13 cellular contexts compared by ENCODE assay signal in genomic region chr2:131154647-131155046, GRCh38. TPM values are rescaled to one million over a fixed set of nuclear protein-coding genes. Genes with fewer than 3 reads are reported as not detected.
DNase-seq lines count a peak whose midpoint lies in the region; ATAC-seq, FAIRE-seq and TF ChIP-seq lines count a peak whose summit lies in the region.
"Had no signal": no experiment of that assay in that cellular context is flagged by ENCODE, and none has a peak within 500 bp of the region (broad histone marks: within the 10 kb centered on the region; RNA-seq: fewer than 3 reads in every experiment).

No MANE protein-coding gene starts in this region.

- H3K4me1 Mint-ChIP-seq in naive thymus-derived CD4-positive, alpha-beta T cell, result peaks cover 5 to 25% (median 16%) of the 10 kb centered on the region in 7 donors

- H2BK120ac ChIP-seq in IMR-90 (ENCODE audit: low read depth, low read length), result no peak overlapping the region
- no peak overlapping the region for H2BK120ac ChIP-seq in H1 (replicated peaks; ENCODE audit: low read depth, low read length)

- TF ChIP-seq CTCF in IMR-90 (conservative IDR thresholded peaks at IDR 0.05; ENCODE audit: low read depth, low read length) (no peak), H1 (IDR thresholded peaks at IDR 0.05; ENCODE audit: control extremely low read depth in 1 of 3, insufficient read depth in 1 of 3, low read depth in 1 of 3, low read length in 3 of 3) (no peak), lower leg skin (IDR thresholded peaks at IDR 0.05) (no peak)

- H3K27ac ChIP-seq in IMR-90 (ENCODE audit: insufficient read depth, low read length) (no peak overlapping the region), H1 (ENCODE audit: low read depth, low read length) (no peak overlapping the region)
- H3K27ac ChIP-seq in naive thymus-derived CD4-positive, alpha-beta T cell (ENCODE audit: low read depth, low read length), result no peak overlapping the region
- H3K27ac ChIP-seq: C4-2B, Peyer's patch, SJSA1 had no signal

- no peak overlapping the region for H2BK12ac ChIP-seq in H1 (ENCODE audit: low read depth, low read length)

- TF ChIP-seq EP300 in H1 (IDR thresholded peaks at IDR 0.05; ENCODE audit: borderline replicate concordance in 1 of 2, low read depth in 2 of 2, low read length in 2 of 2), result no peak

- no peaks in the 10 kb centered on the region for H3K79me2 ChIP-seq in H1 (ENCODE audit: control insufficient read depth in 1 of 2, insufficient read depth in 2 of 2, low read length in 2 of 2)

- H2BK15ac ChIP-seq in IMR-90 (ENCODE audit: low read depth, low read length), result no peak overlapping the region
- no peak overlapping the region for H2BK15ac ChIP-seq in H1 (ENCODE audit: low read length)

- TF ChIP-seq RAD21 in IMR-90 (IDR thresholded peaks at IDR 0.05; ENCODE audit: low read length) (no peak), H1 (IDR thresholded peaks at IDR 0.05 in 1 of 2, conservative IDR thresholded peaks at IDR 0.05 in 1 of 2; ENCODE audit: low read depth in 2 of 2, low read length in 2 of 2) (no peak)

- H2AK9ac ChIP-seq in IMR-90 (replicated peaks; ENCODE audit: low read depth, low read length, poor library complexity), result peak overlapping the region; percentile 44

- no peaks in the 10 kb centered on the region for H3K23me2 ChIP-seq in H1 (ENCODE audit: low read depth, low read length)

- POLR2A ChIA-PET in IMR-90 (lab: Charles Lee; ENCODE audit: unreplicated experiment) (no interaction called here), H1 (lab: Charles Lee; ENCODE audit: partially characterized antibody) (interaction anchor here (1.0 to 1.5 kb wide), 2 partner anchors 10 to 339 kb away, joined by 3 to 4 read pairs; no protein-coding TSS in a partner anchor)
- POLR2A ChIA-PET in naive thymus-derived CD4-positive, alpha-beta T cell (lab: Charles Lee), result no interaction called here

- H3K18ac ChIP-seq in IMR-90 (ENCODE audit: low read depth, low read length) (no peak overlapping the region), H1 (ENCODE audit: extremely low read depth, low read length) (no peak overlapping the region; the same call in 1 of the 2 replicates)

- H3K79me1 ChIP-seq in IMR-90 (ENCODE audit: low read depth in 1 of 2, low read length in 2 of 2) (no peaks in the 10 kb centered on the region), H1 (ENCODE audit: low read depth, low read length) (no peaks in the 10 kb centered on the region)

- H3K9me3 Mint-ChIP-seq in naive thymus-derived CD4-positive, alpha-beta T cell, result no peaks in the 10 kb centered on the region

- H4K20me1 ChIP-seq in IMR-90 (ENCODE audit: insufficient read depth, low read length), result no peaks in the 10 kb centered on the region
- H4K20me1 ChIP-seq in H1 (replicated peaks in 1 of 2; ENCODE audit: control insufficient read depth in 1 of 2, insufficient read depth in 2 of 2, low read length in 2 of 2), result peaks cover 0 to 1% of the 10 kb centered on the region in 2 experiments

- FAIRE-seq in H1 (lab: Jason Lieb, UNC), result no peak
- FAIRE-seq: D721Med had no signal

- no peak overlapping the region for H4K5ac ChIP-seq in IMR-90 (ENCODE audit: low read depth, low read length)
- H4K5ac ChIP-seq in H1 (ENCODE audit: insufficient read length, low read depth, low read length), result no peak overlapping the region

- H3K9me1 ChIP-seq in IMR-90 (ENCODE audit: insufficient read depth, low read length), result no peaks in the 10 kb centered on the region

- TF ChIP-seq POLR2A in IMR-90 (IDR thresholded peaks at IDR 0.05; ENCODE audit: low read depth, low read length) (no peak), H1 (IDR thresholded peaks at IDR 0.05; ENCODE audit: control extremely low read depth in 1 of 2, low read depth in 2 of 2, low read length in 2 of 2) (no peak), lower leg skin (IDR thresholded peaks at IDR 0.05) (no peak)

- H3K27me3 ChIP-seq in IMR-90 (ENCODE audit: control insufficient read depth, insufficient read depth, low read length) (no peaks in the 10 kb centered on the region; the same call in 1 of the 2 replicates), H1 (replicated peaks in 1 of 4; ENCODE audit: control insufficient read depth in 3 of 4, extremely low read depth in 1 of 4, insufficient read depth in 3 of 4, low read length in 3 of 4) (no peaks in the 10 kb centered on the region)
- H3K27me3 ChIP-seq in naive thymus-derived CD4-positive, alpha-beta T cell (ENCODE audit: control insufficient read depth in 2 of 2, insufficient read depth in 2 of 2, low read length in 2 of 2), result no peaks in the 10 kb centered on the region
- H3K27me3 ChIP-seq: Peyer's patch, SJSA1 had no signal

- no peak overlapping the region for H3K4me3 ChIP-seq in IMR-90 (ENCODE audit: insufficient read depth, low read depth, low read length)
- H3K4me3 ChIP-seq in H1 (ENCODE audit: extremely low read depth in 1 of 4, insufficient read depth in 2 of 4, low read depth in 3 of 4, low read length in 4 of 4), result no peak overlapping the region
- no peak overlapping the region for H3K4me3 ChIP-seq in lower leg skin (ENCODE audit: low read depth, poor library complexity, severe bottlenecking)
- H3K4me3 ChIP-seq in naive thymus-derived CD4-positive, alpha-beta T cell (ENCODE audit: low read length), result no peak overlapping the region
- H3K4me3 ChIP-seq: K562, Peyer's patch, SJSA1 had no signal

- H2AK5ac ChIP-seq in IMR-90 (ENCODE audit: low read depth, low read length) (no peak overlapping the region), H1 (ENCODE audit: low read depth, low read length) (no peak overlapping the region)

- no peak overlapping the region for H2BK5ac ChIP-seq in IMR-90 (ENCODE audit: low read depth, low read length, poor library complexity, severe bottlenecking)
- peak overlapping the region; percentile 52; the same call in 1 of the 2 replicates for H2BK5ac ChIP-seq in H1 (ENCODE audit: low read depth, low read length)

- H3K36me3 ChIP-seq in IMR-90 (ENCODE audit: control insufficient read depth, insufficient read depth, low read length), result peaks cover 3% of the 10 kb centered on the region
- peaks cover 0 to 4% (median 0%) of the 10 kb centered on the region in 4 experiments; a peak in 2 of 8 replicates for H3K36me3 ChIP-seq in H1 (ENCODE audit: control insufficient read depth in 2 of 4, insufficient read depth in 4 of 4, low read length in 3 of 4)
- peaks cover 0 to 10% (median 0%) of the 10 kb centered on the region in 3 experiments for H3K36me3 ChIP-seq in naive thymus-derived CD4-positive, alpha-beta T cell (ENCODE audit: control insufficient read depth in 2 of 3, insufficient read depth in 3 of 3, low read length in 3 of 3)

- H3K4me2 ChIP-seq in IMR-90 (ENCODE audit: low read depth, low read length), result no peak overlapping the region
- no peak overlapping the region for H3K4me2 ChIP-seq in H1 (ENCODE audit: insufficient read depth in 1 of 2, low read depth in 2 of 2, low read length in 2 of 2)

- H3K14ac ChIP-seq in IMR-90 (replicated peaks; ENCODE audit: low read depth, low read length), result no peak overlapping the region
- H3K14ac ChIP-seq in H1 (ENCODE audit: insufficient read length), result no peak overlapping the region

- no peak overlapping the region for H3K27ac Mint-ChIP-seq in naive thymus-derived CD4-positive, alpha-beta T cell

- in situ Hi-C loops in IMR-90 (cut with MboI; ENCODE audit: low sequenced_read_pairs), result loop anchor here (25.0 kb wide), 1 partner anchor 183 kb away; no protein-coding TSS in a partner anchor

- dilution Hi-C loops in IMR-90 (cut with HindIII; ENCODE audit: low sequenced_read_pairs, unreplicated experiment), result no loop called here

- H4K8ac ChIP-seq in IMR-90 (ENCODE audit: low read depth in 2 of 2, low read length in 2 of 2) (no peak overlapping the region), H1 (ENCODE audit: extremely low read depth, insufficient read depth, low read length) (no peak overlapping the region)

- H3K4me3 Mint-ChIP-seq in naive thymus-derived CD4-positive, alpha-beta T cell, result no peak overlapping the region

- WGBS in IMR-90 (ENCODE audit: extremely low coverage in 2 of 2, insufficient read length in 1 of 2), 2 experiments, result 95% methylated on average over 11 of the region's 23 CpGs; no CpG with 5 or more reads in 1 of the 2 experiments
- WGBS in H1 (ENCODE audit: extremely low coverage in 1 of 2, insufficient coverage in 1 of 2, insufficient read length in 1 of 2, insufficient replicate concordance in 2 of 2, low coverage in 1 of 2, low lambda C conversion rate in 2 of 2, missing lambda C conversion rate in 1 of 2), 2 experiments, result 94% methylated on average over 21 of the region's 23 CpGs; no CpG with 5 or more reads in 1 of the 2 experiments
- 79 to 88% methylated on average over 19 to 23 of the region's 23 CpGs for WGBS in lower leg skin, 2 donors

- H3K23ac ChIP-seq in IMR-90 (ENCODE audit: low read depth, low read length) (no peak overlapping the region), H1 (ENCODE audit: insufficient read length) (no peak overlapping the region)

- no peaks in the 10 kb centered on the region for H3K4me1 ChIP-seq in IMR-90 (ENCODE audit: control insufficient read depth, insufficient read depth, low read length)
- no peaks in the 10 kb centered on the region; a peak in 2 of 7 replicates for H3K4me1 ChIP-seq in H1 (replicated peaks in 1 of 4; ENCODE audit: control insufficient read depth in 3 of 4, insufficient read depth in 4 of 4, low read length in 3 of 4)
- no peaks in the 10 kb centered on the region for H3K4me1 ChIP-seq in naive thymus-derived CD4-positive, alpha-beta T cell (ENCODE audit: control insufficient read depth in 2 of 2, insufficient read depth in 2 of 2, low read length in 2 of 2)
- H3K4me1 ChIP-seq: SJSA1 had no signal

- no peak overlapping the region for H3K4ac ChIP-seq in IMR-90 (ENCODE audit: low read depth, low read length)
- no peak overlapping the region for H3K4ac ChIP-seq in H1 (replicated peaks; ENCODE audit: insufficient read length, low read depth, low read length)

- H3K27me3 Mint-ChIP-seq in naive thymus-derived CD4-positive, alpha-beta T cell, result peaks cover 0 to 11% (median 0%) of the 10 kb centered on the region in 5 donors

- H3K56ac ChIP-seq in IMR-90 (ENCODE audit: extremely low read depth, insufficient read depth, low read length) (no peak overlapping the region), H1 (replicated peaks; ENCODE audit: insufficient read length, low read depth, low read length) (no peak overlapping the region)

- BruUV-seq in IMR-90 (replicated peaks; lab: Mats Ljungman, UMichigan), result no TSS peak

- H4K91ac ChIP-seq in IMR-90 (ENCODE audit: insufficient read depth, low read depth, low read length), result no peak overlapping the region
- H4K91ac ChIP-seq in H1 (replicated peaks; ENCODE audit: insufficient read length, low read length), result no peak overlapping the region

- peak; percentile 15 for DNase-seq in activated gamma-delta T cell (lab: John Stamatoyannopoulos, UW)
- DNase-seq in activated gamma-delta T cell treated with Interleukin-2 at 50 U/mL for 16 hours, result no peak
- no peak for DNase-seq in IMR-90
- no peak for DNase-seq in H1 (ENCODE audit: low read depth in 1 of 2, low spot score in 2 of 2)
- DNase-seq in sciatic nerve (ENCODE audit: low spot score), result no peak
- DNase-seq in lower leg skin (ENCODE audit: low spot score in 2 of 2), result no peak
- DNase-seq in naive thymus-derived CD4-positive, alpha-beta T cell, result no peak

- ATAC-seq in IMR-90 (ENCODE audit: low read depth), result no peak
- peak; percentile 12 for ATAC-seq in sciatic nerve
- no peak for ATAC-seq in naive thymus-derived CD4-positive, alpha-beta T cell

- no peak overlapping the region for H3K9ac ChIP-seq in IMR-90 (ENCODE audit: low read depth, low read length)
- no peak overlapping the region for H3K9ac ChIP-seq in H1 (replicated peaks in 1 of 4; ENCODE audit: extremely low read depth in 1 of 4, low read depth in 3 of 4, low read length in 3 of 4)

- CTCF ChIA-PET in IMR-90 (lab: Yijun Ruan, JAX), result no interaction called here
- CTCF ChIA-PET in H1 (lab: Charles Lee; ENCODE audit: partially characterized antibody), result interaction anchor here (0.7 to 5.4 kb wide), 16 partner anchors 8 to 524 kb away, joined by 3 to 28 read pairs (median 5); no protein-coding TSS in a partner anchor
- CTCF ChIA-PET in naive thymus-derived CD4-positive, alpha-beta T cell (lab: Charles Lee), result interaction anchor here (3.3 kb wide), 1 partner anchor 518 kb away, joined by 12 read pairs; no protein-coding TSS in a partner anchor

- peaks cover 0 to 10% (median 1%) of the 10 kb centered on the region in 5 donors for H3K36me3 Mint-ChIP-seq in naive thymus-derived CD4-positive, alpha-beta T cell

- intact Hi-C loops in IMR-90 (cut with micrococcal nuclease), result loop anchor here (1.0 to 5.0 kb wide), 5 partner anchors 181 to 648 kb away; no protein-coding TSS in a partner anchor
- intact Hi-C loops in sciatic nerve (cut with DNase I), result no loop called here
- intact Hi-C loops in lower leg skin (cut with DNase I; ENCODE audit: low total_unique reads), result no loop called here
- intact Hi-C loops in naive thymus-derived CD4-positive, alpha-beta T cell (cut with micrococcal nuclease), result loop anchor here (1.0 to 5.0 kb wide), 8 partner anchors 49 to 518 kb away; partner anchors contain the start of genes MZT2A (in 2 of the 2) and PLEKHB2 (in 1 of the 2)

- no peaks in the 10 kb centered on the region for H3K9me3 ChIP-seq in IMR-90 (ENCODE audit: control insufficient read depth, insufficient read depth, low read length)
- H3K9me3 ChIP-seq in H1 (ENCODE audit: insufficient read depth in 2 of 2, low read depth in 1 of 2, low read length in 1 of 2), result no peaks in the 10 kb centered on the region
- H3K9me3 ChIP-seq in naive thymus-derived CD4-positive, alpha-beta T cell (ENCODE audit: control insufficient read depth in 2 of 3, low read length in 3 of 3), result no peaks in the 10 kb centered on the region
- H3K9me3 ChIP-seq: Peyer's patch, SJSA1 had no signal

- H2BK20ac ChIP-seq in IMR-90 (ENCODE audit: low read depth, low read length) (no peak overlapping the region), H1 (ENCODE audit: low read length) (no peak overlapping the region)

- H2AFZ ChIP-seq in IMR-90 (replicated peaks; ENCODE audit: low read length, poor library complexity) (peak overlapping the region; percentile 78), H1 (ENCODE audit: low read length) (0 out of 2 replicates have a peak overlapping the region, but pooled peaks have one; percentile 74)

RNA-seq across cellular contexts. Expression of gene PLEKHB2, which starts 49.5 kb away (rescaled TPM):
- 82.1 and 118 TPM in 2 replicates for total RNA-seq in IMR-90 (2012; rRNA removed)
- polyA plus RNA-seq in IMR-90 (2012; rRNA removed), result 57.6 and 62.9 TPM in 2 replicates
- 27.2 and 28.3 TPM in 2 replicates for polyA plus RNA-seq in IMR-90 (2012; cell fraction: cytosol; rRNA removed)
- polyA plus RNA-seq in IMR-90 (2012; cell fraction: nucleus; rRNA removed; ENCODE audit: low replicate concordance), result 12.8 and 29.2 TPM in 2 replicates
- total RNA-seq in H1 (2021; fragmentation: NEBNext Ultra II Directional; extraction: Animal tissue kit (Norgen Biotek cat#: 25700)), result 52.8 and 54.8 TPM in 2 replicates
- polyA plus RNA-seq in H1 (2011; rRNA removed), result 42.4 and 44.0 TPM in 2 replicates
- polyA plus RNA-seq in H1 (2011; cell fraction: cytosol; rRNA removed), result 79.2 TPM
- polyA plus RNA-seq in H1 (2011; cell fraction: nucleus; rRNA removed), result 26.0 TPM
- polyA plus RNA-seq in H1 (2012, experiment 1 of 2), result 36.0 to 46.3 TPM (median 43.4 TPM) in 4 replicates
- 7.8 TPM for polyA plus RNA-seq in H1 (2012, experiment 2 of 2)
- 27.9 TPM for polyA plus RNA-seq in H1 (2013, experiment 1 of 2)
- polyA plus RNA-seq in H1 (2013, experiment 2 of 2), result 30.0 TPM
- 81.1 and 82.2 TPM in 2 replicates for polyA minus RNA-seq in H1 (2011; rRNA and poly(A)+ RNA removed)
- polyA minus RNA-seq in H1 (2011; cell fraction: cytosol; rRNA and poly(A)+ RNA removed), result 48.7 TPM
- 25.4 TPM for polyA minus RNA-seq in H1 (2011; cell fraction: nucleus; rRNA and poly(A)+ RNA removed)
- 52.0 TPM for total RNA-seq in sciatic nerve
- total RNA-seq in lower leg skin, result 10 to 100 TPM; 39.8 to 58.3 (median 45.6) TPM
- total RNA-seq in naive thymus-derived CD4-positive, alpha-beta T cell, result 10 to 100 TPM; 43.1 to 92.3 (median 55.8) TPM
- polyA plus RNA-seq in naive thymus-derived CD4-positive, alpha-beta T cell, result 10 to 100 TPM; 64.4 to 66.6 TPM

RNA-seq across cellular contexts. Expression of gene POTEE, which starts 54.7 kb away (rescaled TPM):
- total RNA-seq in IMR-90 (2012; rRNA removed), result not detected in 2 replicates
- polyA plus RNA-seq in IMR-90 (2012; rRNA removed), result 0.02 TPM in 1 of 2 replicates, not detected in the other
- not detected in 2 replicates for polyA plus RNA-seq in IMR-90 (2012; cell fraction: cytosol; rRNA removed)
- not detected in 2 replicates for polyA plus RNA-seq in IMR-90 (2012; cell fraction: nucleus; rRNA removed; ENCODE audit: low replicate concordance)
- total RNA-seq in H1 (2021; fragmentation: NEBNext Ultra II Directional; extraction: Animal tissue kit (Norgen Biotek cat#: 25700)), result 0.30 and 0.34 TPM in 2 replicates
- 0.41 and 0.44 TPM in 2 replicates for polyA plus RNA-seq in H1 (2011; rRNA removed)
- 0.45 TPM for polyA plus RNA-seq in H1 (2011; cell fraction: cytosol; rRNA removed)
- 3.7 TPM for polyA plus RNA-seq in H1 (2011; cell fraction: nucleus; rRNA removed)
- polyA plus RNA-seq in H1 (2012, experiment 1 of 2), result 0.12 to 0.46 TPM (median 0.18 TPM) in 4 replicates
- not detected for polyA plus RNA-seq in H1 (2012, experiment 2 of 2)
- 0.06 TPM for polyA plus RNA-seq in H1 (2013, experiment 1 of 2)
- polyA plus RNA-seq in H1 (2013, experiment 2 of 2), result 0.02 TPM
- 5.7 and 7.6 TPM in 2 replicates for polyA minus RNA-seq in H1 (2011; rRNA and poly(A)+ RNA removed)
- 2.5 TPM for polyA minus RNA-seq in H1 (2011; cell fraction: cytosol; rRNA and poly(A)+ RNA removed)
- polyA minus RNA-seq in H1 (2011; cell fraction: nucleus; rRNA and poly(A)+ RNA removed), result 11.9 TPM
- 0.45 TPM for total RNA-seq in sciatic nerve
- not detected for total RNA-seq in lower leg skin
- 1 to 10 TPM in 1 of 5 experiments, under 1 TPM in 4; 0.13 to 2.1 (median 0.19) TPM for total RNA-seq in naive thymus-derived CD4-positive, alpha-beta T cell
- polyA plus RNA-seq in naive thymus-derived CD4-positive, alpha-beta T cell, result under 1 TPM; 0.06 to 0.08 TPM
- total RNA-seq: NCI-H460, Peyer's patch had no signal

Comparison
In these comparisons a context has a peak if more than half of its experiments do, and no peak if none do; other contexts are left out.
1. intact Hi-C loops: an anchor here in IMR-90 (1.0 to 5.0 kb wide) and naive thymus-derived CD4-positive, alpha-beta T cell (1.0 to 5.0 kb wide); none called in sciatic nerve and lower leg skin.